21 cellular contexts compared by ENCODE assay signal in the genomic region with DNA sequence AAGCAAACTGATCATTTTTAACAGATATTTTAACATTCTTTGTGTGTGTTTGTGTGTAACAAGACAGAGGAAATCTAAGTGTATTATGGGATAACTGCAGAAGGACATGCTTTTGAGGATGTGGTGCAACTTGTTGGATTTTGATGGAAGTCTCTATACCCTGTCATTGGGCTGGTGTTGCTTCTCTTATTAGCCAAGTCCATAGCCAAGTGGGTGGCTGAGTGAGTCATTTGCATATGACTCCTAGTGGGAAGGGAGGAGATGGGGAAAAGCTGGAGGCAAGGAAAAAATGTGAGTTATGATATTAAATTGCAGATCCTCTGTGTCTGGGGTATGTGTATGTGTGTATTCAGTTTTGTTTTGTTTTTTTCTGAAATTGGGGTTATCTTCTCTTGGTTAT.
"Had no signal": no experiment of that assay in that cellular context is flagged by ENCODE, and none has a peak within 500 bp of the region (broad histone marks: within the 10 kb centered on the region; RNA-seq: fewer than 3 reads in every experiment).

No MANE protein-coding gene starts in this region.

- H3K36me3 ChIP-seq: MG63 had no signal

- H3K27ac ChIP-seq: KMS-11, PC-9, VCaP had no signal

- H3K27me3 ChIP-seq: MG63 had no signal

- H3K4me3 ChIP-seq: MG63, PC-9 had no signal

- DNase-seq: activated CD4-positive, alpha-beta memory T cell treated with anti-CD3 and anti-CD28 coated beads, Interleukin-2, amount 10 ng/mL, durations not matched to agents 7 days and 5 days; activated CD4-positive, alpha-beta T cell treated with anti-CD3 and anti-CD28 coated beads, Interleukin-2, amount 50 U/mL, for 1 hour; activated CD4-positive, CD25-positive, alpha-beta regulatory T cell; activated gamma-delta T cell; activated naive CD4-positive, alpha-beta T cell treated with anti-CD3 and anti-CD28 coated beads for 36 hours; activated T-cell treated with anti-CD3 and anti-CD28 coated beads for 4 hours; activated T-cell treated with anti-CD3 and anti-CD28 coated beads, Interleukin-2, amount 50 U/mL, for 48 hours; central memory CD4-positive, alpha-beta T cell; MG63; NCI-H1105; NCI-H1436; NCI-H187; NCI-H2081; NCI-H524; NCI-H748 treated with DMSO at 0.1 percent for 48 hours; PC-9; RPMI8226; SK-N-SH; T-helper 1 cell had no signal

- H3K9me3 ChIP-seq: MG63, SK-N-SH had no signal
